Comparison of ENCODE assay signal across 21 cellular contexts in the genomic region with DNA sequence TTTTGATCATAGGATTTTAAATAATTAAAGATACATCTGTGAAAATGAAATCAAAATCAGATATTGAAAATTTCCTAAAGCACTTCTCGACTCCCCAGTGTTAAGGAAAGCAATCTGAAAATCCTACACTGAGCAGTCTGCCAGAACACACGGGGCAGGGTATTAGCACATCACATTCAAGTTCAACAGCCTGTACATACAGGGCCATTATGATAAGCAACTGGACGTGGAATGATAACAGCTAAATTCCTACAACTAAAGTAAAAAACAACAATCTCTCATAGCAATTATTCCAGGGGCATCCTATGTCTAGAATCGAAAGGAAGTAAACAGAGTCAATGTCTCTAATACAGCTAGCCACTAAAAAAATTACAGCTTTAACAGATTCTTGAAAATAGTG. TPM values are rescaled to one million over a fixed set of nuclear protein-coding genes. Genes with fewer than 3 reads are reported as not detected.
DNase-seq lines count a peak whose midpoint lies in the region; ATAC-seq, FAIRE-seq and TF ChIP-seq lines count a peak whose summit lies in the region.
"Had no signal": no experiment of that assay in that cellular context is flagged by ENCODE, and none has a peak within 500 bp of the region (broad histone marks: within the 10 kb centered on the region; RNA-seq: fewer than 3 reads in every experiment).

No MANE protein-coding gene starts in this region.

- no peak overlapping the region for H3K23ac ChIP-seq in mesenchymal stem cell (ENCODE audit: low read length in 2 of 2)

- no peak overlapping the region for H3K14ac ChIP-seq in mesenchymal stem cell (ENCODE audit: low read length in 2 of 2)

- no peak overlapping the region for H2BK15ac ChIP-seq in mesenchymal stem cell (ENCODE audit: low read depth, poor library complexity, severe bottlenecking)

- POLR2A ChIA-PET in A549 (lab: Yijun Ruan, JAX): no interaction called here

- H3K4ac ChIP-seq in mesenchymal stem cell (ENCODE audit: low read depth in 1 of 2, low read length in 2 of 2): no peak overlapping the region

- no peak overlapping the region for H2BK120ac ChIP-seq in mesenchymal stem cell (ENCODE audit: low read depth, low read length)

- peak overlapping the region; percentile 75 for H2AK5ac ChIP-seq in mesenchymal stem cell (ENCODE audit: low read length, severe bottlenecking)

- peak; percentile 28 for FAIRE-seq in A549 (lab: Jason Lieb, UNC)
- FAIRE-seq in TTC549 (lab: Jason Lieb, UNC): peak; percentile 58
- FAIRE-seq: GM12891, GM18507, H54 had no signal

- H3K27me3 ChIP-seq in mesenchymal stem cell (ENCODE audit: control insufficient read depth in 1 of 2, insufficient read depth in 1 of 2, low read length in 2 of 2): no peaks in the 10 kb centered on the region
- H3K27me3 ChIP-seq: Peyer's patch had no signal

- no peaks in the 10 kb centered on the region for H3K79me1 ChIP-seq in mesenchymal stem cell (replicated peaks; ENCODE audit: low read length, poor library complexity, severe bottlenecking)

- no peaks in the 10 kb centered on the region for H3K9me3 ChIP-seq in A549
- no peaks in the 10 kb centered on the region for H3K9me3 ChIP-seq in mesenchymal stem cell (ENCODE audit: control insufficient read depth, low read length)
- H3K9me3 ChIP-seq: Peyer's patch had no signal

- TF ChIP-seq POLR2A in A549 (IDR thresholded peaks at IDR 0.05; ENCODE audit: low read length): no peak

- H3K9ac ChIP-seq in mesenchymal stem cell (ENCODE audit: low read length): no peak overlapping the region

- H3K27ac ChIP-seq in A549 (no peak overlapping the region), mesenchymal stem cell (ENCODE audit: low read length, poor library complexity, severe bottlenecking) (no peak overlapping the region)
- H3K27ac ChIP-seq: Peyer's patch had no signal

- no peak for TF ChIP-seq RAD21 in A549 (conservative IDR thresholded peaks at IDR 0.05 in 1 of 2, IDR thresholded peaks at IDR 0.05 in 1 of 2)

- peaks cover 5 to 12% of the 10 kb centered on the region in 2 experiments for H3K36me3 ChIP-seq in mesenchymal stem cell (ENCODE audit: control insufficient read depth in 1 of 2, insufficient read depth in 2 of 2, low read depth in 1 of 2, low read length in 2 of 2)
- H3K36me3 ChIP-seq: Peyer's patch had no signal

- TF ChIP-seq CTCF in A549 (IDR thresholded peaks at IDR 0.05): no peak

- H4K8ac ChIP-seq in mesenchymal stem cell (ENCODE audit: low read length): no peak overlapping the region

- no peaks in the 10 kb centered on the region for H3K4me1 ChIP-seq in A549
- H3K4me1 ChIP-seq in mesenchymal stem cell (ENCODE audit: control insufficient read depth, insufficient read depth, low read depth, low read length): no peaks in the 10 kb centered on the region

- no peak for TF ChIP-seq EP300 in A549 (IDR thresholded peaks at IDR 0.05)

- 71% methylated on average over 4 of the region's 4 CpGs for WGBS in A549 (ENCODE audit: missing lambda C conversion rate)
- 67% methylated on average over 3 of the region's 4 CpGs for WGBS in mesenchymal stem cell

- DNase-seq in A549 (ENCODE audit: low read depth in 1 of 2, low spot score in 1 of 2) (no peak), dermis microvascular lymphatic vessel endothelial cell (ENCODE audit: low read depth in 2 of 2) (peak; percentile 10 to 38), mesenchymal stem cell (no peak), NCI-H82 treated with DMSO at 0.1 percent for 48 hours (lab: John Stamatoyannopoulos, UW; ENCODE audit: unreplicated experiment) (no peak), pons (ENCODE audit: low spot score) (no peak)
- DNase-seq in activated CD4-positive, alpha-beta T cell treated with anti-CD3 and anti-CD28 coated beads for 1 hour: no peak
- DNase-seq: C1 segment of cervical spinal cord; CD8-positive, alpha-beta memory T cell; DMS53; EL; NCI-H1048; NCI-H1436 treated with DMSO at 0.1 percent for 48 hours; NCI-H2029; NCI-H526 treated with DMSO at 0.1 percent for 48 hours; Peyer's patch had no signal

- CTCF ChIA-PET in A549 (lab: Yijun Ruan, JAX): interaction anchor here (1.0 kb wide), 1 partner anchor 12 kb away, joined by 3 read pairs; no protein-coding TSS in a partner anchor

- H3K4me3 ChIP-seq in A549: no peak overlapping the region
- H3K4me3 ChIP-seq in mesenchymal stem cell (ENCODE audit: insufficient read depth in 1 of 2, low read depth in 1 of 2, low read length in 2 of 2): no peak overlapping the region
- H3K4me3 ChIP-seq: Peyer's patch had no signal

- H2BK5ac ChIP-seq in mesenchymal stem cell (ENCODE audit: low read depth, low read length, poor library complexity, severe bottlenecking): no peak overlapping the region

- H2BK12ac ChIP-seq in mesenchymal stem cell (ENCODE audit: low read length in 2 of 2): no peak overlapping the region

- ATAC-seq in A549 (no peak), HG02588 (IDR thresholded peaks at IDR 0.05; ENCODE audit: unreplicated experiment) (no peak)

- H3K18ac ChIP-seq in mesenchymal stem cell (ENCODE audit: low read depth in 1 of 2, low read length in 2 of 2): no peak overlapping the region

- H2AFZ ChIP-seq in mesenchymal stem cell (ENCODE audit: low read depth, low read length): no peak overlapping the region

- no peak overlapping the region for H3K4me2 ChIP-seq in A549
- H3K4me2 ChIP-seq in mesenchymal stem cell (ENCODE audit: low read length, poor library complexity, severe bottlenecking): no peak overlapping the region

- no peak overlapping the region for H4K91ac ChIP-seq in mesenchymal stem cell (ENCODE audit: low read length)

TF ChIP-seq in A549, 52 proteins besides CTCF, POLR2A, EP300 and RAD21:
- TF ChIP-seq MAFK (IDR thresholded peaks at IDR 0.05; ENCODE audit: partially characterized antibody) (no peak), RNF2 (IDR thresholded peaks at IDR 0.05; ENCODE audit: borderline replicate concordance, low read depth) (no peak), EHMT2 (IDR thresholded peaks at IDR 0.05; ENCODE audit: low read depth) (no peak), TFCP2L1 (CRISPR knock-in tag; IDR thresholded peaks at IDR 0.05) (no peak), CHD4 (IDR thresholded peaks at IDR 0.05; ENCODE audit: borderline replicate concordance) (no peak), HDAC2 (IDR thresholded peaks at IDR 0.05) (no peak), RFX5 (IDR thresholded peaks at IDR 0.05) (no peak), ZSCAN20 (CRISPR knock-in tag; IDR thresholded peaks at IDR 0.05) (no peak), SMC3 (IDR thresholded peaks at IDR 0.05) (no peak), GATA3 (IDR thresholded peaks at IDR 0.05; ENCODE audit: borderline replicate concordance) (no peak)
- TF ChIP-seq, protein P1, sequence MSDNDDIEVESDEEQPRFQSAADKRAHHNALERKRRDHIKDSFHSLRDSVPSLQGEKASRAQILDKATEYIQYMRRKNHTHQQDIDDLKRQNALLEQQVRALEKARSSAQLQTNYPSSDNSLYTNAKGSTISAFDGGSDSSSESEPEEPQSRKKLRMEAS (IDR thresholded peaks at IDR 0.05): no peak
- TF ChIP-seq, protein P2, sequence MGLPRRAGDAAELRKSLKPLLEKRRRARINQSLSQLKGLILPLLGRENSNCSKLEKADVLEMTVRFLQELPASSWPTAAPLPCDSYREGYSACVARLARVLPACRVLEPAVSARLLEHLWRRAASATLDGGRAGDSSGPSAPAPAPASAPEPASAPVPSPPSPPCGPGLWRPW (IDR thresholded peaks at IDR 0.05): no peak
- TF ChIP-seq, protein P3, sequence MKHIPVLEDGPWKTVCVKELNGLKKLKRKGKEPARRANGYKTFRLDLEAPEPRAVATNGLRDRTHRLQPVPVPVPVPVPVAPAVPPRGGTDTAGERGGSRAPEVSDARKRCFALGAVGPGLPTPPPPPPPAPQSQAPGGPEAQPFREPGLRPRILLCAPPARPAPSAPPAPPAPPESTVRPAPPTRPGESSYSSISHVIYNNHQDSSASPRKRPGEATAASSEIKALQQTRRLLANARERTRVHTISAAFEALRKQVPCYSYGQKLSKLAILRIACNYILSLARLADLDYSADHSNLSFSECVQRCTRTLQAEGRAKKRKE (CRISPR knock-in tag; IDR thresholded peaks at IDR 0.05; ENCODE audit: low read depth): no peak

RNA-seq across cellular contexts. Expression of a gene that starts 31.7 kb away (rescaled TPM):
- polyA plus RNA-seq in A549 (2011; rRNA removed): 5.7 and 7.4 TPM in 2 replicates
- polyA plus RNA-seq in A549 (2012; cell fraction: cytosol; rRNA removed): 1.8 and 1.9 TPM in 2 replicates
- polyA plus RNA-seq in A549 (2012; cell fraction: nucleus; rRNA removed): 1.0 and 1.1 TPM in 2 replicates
- polyA plus RNA-seq in A549 (2017; fragmentation: RNase III; extraction: RNeasy Plus Mini Kit Qiagen cat#74134 plus additional on column Dnase treatment): 2.4 to 3.4 TPM (median 3.3 TPM) in 3 replicates
- polyA minus RNA-seq in A549 (2011; rRNA and poly(A)+ RNA removed): 4.6 and 5.1 TPM in 2 replicates
- 4.4 and 5.0 TPM in 2 replicates for total RNA-seq in dermis microvascular lymphatic vessel endothelial cell
- polyA plus RNA-seq in mesenchymal stem cell (2013, experiment 1 of 2): 4.6 TPM
- polyA plus RNA-seq in mesenchymal stem cell (2013, experiment 2 of 2): 4.0 TPM

RNA-seq across cellular contexts. Expression of a gene that starts 40.2 kb away (rescaled TPM):
- 0.28 and 0.40 TPM in 2 replicates for polyA plus RNA-seq in A549 (2011; rRNA removed)
- polyA plus RNA-seq in A549 (2012; cell fraction: cytosol; rRNA removed): 0.03 and 0.04 TPM in 2 replicates
- 0.13 and 0.17 TPM in 2 replicates for polyA plus RNA-seq in A549 (2012; cell fraction: nucleus; rRNA removed)
- polyA plus RNA-seq in A549 (2017; fragmentation: RNase III; extraction: RNeasy Plus Mini Kit Qiagen cat#74134 plus additional on column Dnase treatment): 0.04 to 0.08 TPM (median 0.08 TPM) in 3 replicates
- 0.41 and 0.63 TPM in 2 replicates for polyA minus RNA-seq in A549 (2011; rRNA and poly(A)+ RNA removed)
- total RNA-seq in dermis microvascular lymphatic vessel endothelial cell: 6.7 and 10.7 TPM in 2 replicates
- 1.2 TPM for polyA plus RNA-seq in mesenchymal stem cell (2013, experiment 1 of 2)
- polyA plus RNA-seq in mesenchymal stem cell (2013, experiment 2 of 2): 0.86 TPM
- total RNA-seq: HT-29 had no signal

RNA-seq across cellular contexts. Expression of a gene that starts 58.2 kb away (rescaled TPM):
- polyA plus RNA-seq in A549 (2011; rRNA removed) (773 and 848 TPM in 2 replicates), A549 (2017; fragmentation: RNase III; extraction: RNeasy Plus Mini Kit Qiagen cat#74134 plus additional on column Dnase treatment) (830 to 987 TPM (median 875 TPM) in 3 replicates)
- polyA plus RNA-seq in A549 (2012; cell fraction: cytosol; rRNA removed): 842 and 1,013 TPM in 2 replicates
- polyA plus RNA-seq in A549 (2012; cell fraction: nucleus; rRNA removed): 1,036 and 2,636 TPM in 2 replicates
- polyA minus RNA-seq in A549 (2011; rRNA and poly(A)+ RNA removed): 792 and 808 TPM in 2 replicates
- total RNA-seq in dermis microvascular lymphatic vessel endothelial cell: 4,197 and 5,499 TPM in 2 replicates
- polyA plus RNA-seq in mesenchymal stem cell (2013, experiment 1 of 2): 5,108 TPM
- 5,084 TPM for polyA plus RNA-seq in mesenchymal stem cell (2013, experiment 2 of 2)
- total RNA-seq: HT-29 had no signal

Comparison
In these comparisons a context has a peak if more than half of its experiments do, and no peak if none do; other contexts are left out.
1. DNase-seq: peak in dermis microvascular lymphatic vessel endothelial cell (2 of 2); none in A549 (0 of 2), mesenchymal stem cell (single experiment), activated CD4-positive, alpha-beta T cell treated with anti-CD3 and anti-CD28 coated beads for 1 hour (single experiment), NCI-H82 treated with DMSO at 0.1 percent for 48 hours (single experiment) and pons (single experiment).